8 cellular contexts compared by ENCODE assay signal in genomic region chr12:45234134-45234865, GRCh38. TPM values are rescaled to one million over a fixed set of nuclear protein-coding genes. Genes with fewer than 3 reads are reported as not detected.
DNase-seq lines count a peak whose midpoint lies in the region; ATAC-seq, FAIRE-seq and TF ChIP-seq lines count a peak whose summit lies in the region.

No MANE protein-coding gene starts in this region.

- under 1% methylated on average over 4 of the region's 4 CpGs for WGBS in A549 (ENCODE audit: missing lambda C conversion rate)
- WGBS in aorta, 2 donors = 3% methylated on average over 4 of the region's 4 CpGs

- peak overlapping the region; percentile 35 for H3K27ac Mint-ChIP-seq in memory B cell

- TF ChIP-seq EP300 in A549 (IDR thresholded peaks at IDR 0.05) = peak in 1 of 2 experiments; percentile 66; a peak in 1 of 5 replicates

- peak; percentile 18 to 39; a peak in 3 of 5 replicates for TF ChIP-seq RAD21 in A549 (conservative IDR thresholded peaks at IDR 0.05 in 1 of 2, IDR thresholded peaks at IDR 0.05 in 1 of 2)

- DNase-seq in A549 (ENCODE audit: low read depth in 1 of 2, low spot score in 1 of 2) (peak; percentile 84 to 91), ecto neural progenitor cell (ENCODE audit: low spot score) (peak; percentile 71), memory B cell (ENCODE audit: low spot score in 2 of 2) (no peak), aorta (no peak)

- TF ChIP-seq CTCF in A549 (IDR thresholded peaks at IDR 0.05) = no peak

- H3K4me3 Mint-ChIP-seq in memory B cell = no peak overlapping the region

- peak overlapping the region; percentile 82 for H3K4me2 ChIP-seq in A549

- peak overlapping the region; percentile 84 to 85 for H3K27ac ChIP-seq in A549
- H3K27ac ChIP-seq in aorta (ENCODE audit: low read depth in 1 of 2, low read length in 2 of 2) = peak overlapping the region; percentile 100

- peak; percentile 79 for FAIRE-seq in A549 (lab: Jason Lieb, UNC)

- no peak for TF ChIP-seq POLR2A in A549 (IDR thresholded peaks at IDR 0.05; ENCODE audit: low read length)

- H3K27me3 Mint-ChIP-seq in memory B cell = no peaks in the 10 kb centered on the region

- peaks cover 50% of the 10 kb centered on the region for H3K4me1 ChIP-seq in A549
- H3K4me1 ChIP-seq in aorta (ENCODE audit: control insufficient read depth in 1 of 2, insufficient read depth in 2 of 2, low read length in 2 of 2) = peaks cover 10 to 12% of the 10 kb centered on the region in 2 donors

- POLR2A ChIA-PET in A549 (lab: Yijun Ruan, JAX) = interaction anchor here (1.3 to 4.3 kb wide), 2 partner anchors 13 to 19 kb away, joined by 4 to 40 read pairs; partner anchors contain the start of gene ANO6

- peaks cover 21% of the 10 kb centered on the region for H3K4me1 Mint-ChIP-seq in memory B cell

- no peaks in the 10 kb centered on the region for H3K9me3 Mint-ChIP-seq in memory B cell

- no peaks in the 10 kb centered on the region for H3K9me3 ChIP-seq in A549
- H3K9me3 ChIP-seq in aorta (ENCODE audit: control insufficient read depth, low read length) = no peaks in the 10 kb centered on the region

- no peaks in the 10 kb centered on the region for H3K27me3 ChIP-seq in aorta (ENCODE audit: control insufficient read depth in 1 of 2, insufficient read depth in 2 of 2, low read length in 1 of 2)

- intact Hi-C loops in aorta (cut with DNase I) = loop anchor here (2.0 to 5.0 kb wide), 2 partner anchors 35 to 38 kb away; no protein-coding TSS in a partner anchor

- peak overlapping the region; percentile 7; the same call in 1 of the 3 replicates for H3K4me3 ChIP-seq in A549
- peak overlapping the region; percentile 3 to 11 for H3K4me3 ChIP-seq in aorta (ENCODE audit: low read length in 2 of 2)

- CTCF ChIA-PET in A549 (lab: Yijun Ruan, JAX) = interaction anchor here (0.6 to 4.9 kb wide), 8 partner anchors 13 to 485 kb away, joined by 3 to 31 read pairs (median 5); partner anchors contain the start of gene ANO6

- no peaks in the 10 kb centered on the region for H3K36me3 ChIP-seq in aorta (ENCODE audit: control insufficient read depth in 1 of 2, insufficient read depth in 2 of 2, low read length in 1 of 2)

- peaks cover 10% of the 10 kb centered on the region for H3K36me3 Mint-ChIP-seq in memory B cell

- ATAC-seq in A549 = peak; percentile 77 to 79
- ATAC-seq in GM19395 (IDR thresholded peaks at IDR 0.05; ENCODE audit: unreplicated experiment) = peak; percentile 57
- ATAC-seq in memory B cell (ENCODE audit: low read depth) = no peak
- ATAC-seq in aorta (ENCODE audit: low FRiP score) = peak; percentile 89
- ATAC-seq in GM21367 (IDR thresholded peaks at IDR 0.05; ENCODE audit: unreplicated experiment) = no peak
- ATAC-seq in HG03521 (IDR thresholded peaks at IDR 0.05; ENCODE audit: unreplicated experiment) = no peak

TF ChIP-seq in A549, 52 proteins besides CTCF, POLR2A, EP300 and RAD21 (continues in another document):
- TF ChIP-seq ATOH8 (CRISPR knock-in tag; IDR thresholded peaks at IDR 0.05; ENCODE audit: low read depth) (no peak), ZC3H11A (IDR thresholded peaks at IDR 0.05) (no peak), ESRRA (IDR thresholded peaks at IDR 0.05; ENCODE audit: borderline replicate concordance, low read length) (no peak), PHF8 (IDR thresholded peaks at IDR 0.05; ENCODE audit: borderline replicate concordance, low read depth) (no peak), FOSL2 (IDR thresholded peaks at IDR 0.05) (peak; percentile 92), FOSL2 (CRISPR knock-in tag; IDR thresholded peaks at IDR 0.05) (peak; percentile 98), GATA3 (IDR thresholded peaks at IDR 0.05; ENCODE audit: borderline replicate concordance) (peak; percentile 82; the same call in 1 of the 2 replicates), KDM1A (IDR thresholded peaks at IDR 0.05; ENCODE audit: low read depth) (no peak), REST (IDR thresholded peaks at IDR 0.05) (no peak), JUNB (IDR thresholded peaks at IDR 0.05) (peak; percentile 90)

TF ChIP-seq in PFSK-1, 5 proteins besides CTCF, POLR2A, EP300 and RAD21:
- TF ChIP-seq TAF1 (IDR thresholded peaks at IDR 0.05; ENCODE audit: borderline replicate concordance, insufficient read depth, low read length) (no peak), SIN3A (IDR thresholded peaks at IDR 0.05; ENCODE audit: borderline replicate concordance, insufficient read depth, low read length) (peak; percentile 47; the same call in 1 of the 2 replicates)

RNA-seq across cellular contexts. Expression of gene ANO6, which starts 18.4 kb away (rescaled TPM):
- 80.0 and 85.4 TPM in 2 replicates for polyA plus RNA-seq in A549 (2011; rRNA removed)
- polyA plus RNA-seq in A549 (2012; cell fraction: cytosol; rRNA removed) = 17.1 and 21.2 TPM in 2 replicates
- polyA plus RNA-seq in A549 (2012; cell fraction: nucleus; rRNA removed) = 11.7 and 18.0 TPM in 2 replicates
- 39.5 to 48.3 TPM (median 41.7 TPM) in 3 replicates for polyA plus RNA-seq in A549 (2017; fragmentation: RNase III; extraction: RNeasy Plus Mini Kit Qiagen cat#74134 plus additional on column Dnase treatment)
- 61.3 and 62.3 TPM in 2 replicates for polyA minus RNA-seq in A549 (2011; rRNA and poly(A)+ RNA removed)
- 19.8 TPM for polyA plus RNA-seq in PFSK-1 (2012; ENCODE audit: insufficient read length, low read depth)
- 100 to 1,000 TPM in 1 of 2 donors, 10 to 100 TPM in 1; 88.3 to 129 TPM for total RNA-seq in aorta
- polyA plus RNA-seq in aorta = 10 to 100 TPM; 16.0 to 41.0 TPM

Comparison
In these comparisons a context has a peak if more than half of its experiments do, and no peak if none do; other contexts are left out.
1. ATAC-seq: peak in A549 (2 of 2), GM19395 (single experiment) and aorta (single experiment); none in memory B cell (single experiment), GM21367 (single experiment) and HG03521 (single experiment).
2. DNase-seq: peak in A549 (2 of 2) and ecto neural progenitor cell (single experiment); none in memory B cell (0 of 2) and aorta (0 of 2).